Comparison of ENCODE assay signal across 16 cellular contexts in the genomic region with DNA sequence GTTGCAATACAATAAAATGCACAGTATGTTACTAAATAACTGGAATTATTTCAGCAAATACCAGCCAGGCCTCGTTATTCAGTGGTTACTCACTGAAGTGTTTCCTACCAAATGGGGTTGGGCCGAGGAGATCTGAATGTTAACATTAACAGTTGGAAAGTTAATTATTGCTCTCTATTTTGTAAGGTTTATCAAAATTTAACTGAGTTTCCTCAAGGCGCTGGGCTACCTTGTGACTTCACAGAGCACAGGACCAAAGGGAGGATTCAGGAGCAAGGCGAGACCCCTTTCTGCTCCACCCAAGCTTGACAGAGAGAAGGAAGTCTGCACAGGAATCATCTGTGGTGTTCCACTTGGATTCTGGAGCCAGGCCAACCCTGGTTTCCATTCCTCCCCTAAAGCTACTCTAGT. TPM values are rescaled to one million over a fixed set of nuclear protein-coding genes. Genes with fewer than 3 reads are reported as not detected.
DNase-seq lines count a peak whose midpoint lies in the region; ATAC-seq and TF ChIP-seq lines count a peak whose summit lies in the region.
"Had no signal": no experiment of that assay in that cellular context is flagged by ENCODE, and none has a peak within 500 bp of the region (broad histone marks: within the 10 kb centered on the region; RNA-seq: fewer than 3 reads in every experiment).

No MANE protein-coding gene starts in this region.

- TF ChIP-seq POLR2A in gastrocnemius medialis (IDR thresholded peaks at IDR 0.05): no peak

- H3K36me3 ChIP-seq in MG63 (no peaks in the 10 kb centered on the region), gastrocnemius medialis (no peaks in the 10 kb centered on the region)
- H3K36me3 ChIP-seq in effector memory CD4-positive, alpha-beta T cell (ENCODE audit: control insufficient read depth, insufficient read depth, low read length): no peaks in the 10 kb centered on the region

- peak overlapping the region; percentile 37 for H3K27ac ChIP-seq in epithelial cell of prostate
- no peak overlapping the region for H3K27ac ChIP-seq in effector memory CD4-positive, alpha-beta T cell (ENCODE audit: insufficient read depth, low read length, poor library complexity, severe bottlenecking)
- H3K27ac ChIP-seq in gastrocnemius medialis: peak overlapping the region in 1 of 4 donors; percentile 8

- in situ Hi-C loops in gastrocnemius medialis (cut with MboI; ENCODE audit: low sequenced_read_pairs in 4 of 4): loop anchor here in 1 of 4 donors (10.0 kb wide), 1 partner anchor 131 kb away; no protein-coding TSS in a partner anchor

- no peaks in the 10 kb centered on the region for H3K4me1 ChIP-seq in effector memory CD4-positive, alpha-beta T cell (ENCODE audit: control insufficient read depth, insufficient read depth, low read length, poor library complexity, severe bottlenecking)
- H3K4me1 ChIP-seq in gastrocnemius medialis: peaks cover 48 to 54% of the 10 kb centered on the region in 2 donors

- no peaks in the 10 kb centered on the region for H3K27me3 ChIP-seq in MG63
- H3K27me3 ChIP-seq in effector memory CD4-positive, alpha-beta T cell (replicated peaks; ENCODE audit: control insufficient read depth, insufficient read depth, low read length, poor library complexity, severe bottlenecking): no peaks in the 10 kb centered on the region
- no peaks in the 10 kb centered on the region for H3K27me3 ChIP-seq in gastrocnemius medialis

- no peak for ATAC-seq in gastrocnemius medialis

- intact Hi-C loops in gastrocnemius medialis (cut with DNase I; ENCODE audit: low total_unique reads): no loop called here

- H3K4me3 ChIP-seq in MG63 (no peak overlapping the region), gastrocnemius medialis (no peak overlapping the region)
- H3K4me3 ChIP-seq in effector memory CD4-positive, alpha-beta T cell (ENCODE audit: insufficient read depth, low read depth, low read length, poor library complexity, severe bottlenecking): no peak overlapping the region
- H3K4me3 ChIP-seq: lung had no signal

- no peak for TF ChIP-seq CTCF in gastrocnemius medialis (IDR thresholded peaks at IDR 0.05 in 4 of 5, conservative IDR thresholded peaks at IDR 0.05 in 1 of 5)

- peak; percentile 62 for DNase-seq in AG08395 (ENCODE audit: low spot score)
- peak; percentile 15 for DNase-seq in MG63
- no peak for DNase-seq in epithelial cell of prostate (ENCODE audit: low read depth, low spot score)
- DNase-seq in myocyte (ENCODE audit: low read depth): peak; percentile 16
- DNase-seq in stimulated activated CD8-positive, alpha-beta memory T cell treated with anti-CD3 and anti-CD28 coated beads, Interleukin-4, amount 100 ng/mL, for 48 hours: no peak
- DNase-seq in effector memory CD4-positive, alpha-beta T cell: no peak
- DNase-seq in gastrocnemius medialis: no peak
- no peak for DNase-seq in NCI-H2196 treated with DMSO at 0.1 percent for 48 hours (lab: John Stamatoyannopoulos, UW; ENCODE audit: unreplicated experiment)
- DNase-seq: activated CD4-positive, alpha-beta T cell treated with anti-CD3 and anti-CD28 coated beads, Interleukin-2, amount 10 ng/mL, durations not matched to agents 24 days and 14 days; activated T-cell treated with anti-CD3 and anti-CD28 coated beads, Interleukin-2, amount 50 U/mL, for 24 hours; DMS153; NCI-H1105; NCI-H446; nucleus accumbens had no signal

- no peaks in the 10 kb centered on the region for H3K9me3 ChIP-seq in MG63
- H3K9me3 ChIP-seq in effector memory CD4-positive, alpha-beta T cell (ENCODE audit: control insufficient read depth, low read length): no peaks in the 10 kb centered on the region
- H3K9me3 ChIP-seq in gastrocnemius medialis: no peaks in the 10 kb centered on the region

RNA-seq across cellular contexts. Expression of a gene that starts 21.6 kb away (rescaled TPM):
- total RNA-seq in MG63 (2014; rRNA removed; shearing (Covaris generic); ENCODE audit: low replicate concordance): not detected in 2 replicates
- total RNA-seq in myocyte: 1.0 and 5.1 TPM in 2 replicates
- polyA plus RNA-seq in myocyte (2012): 2.1 TPM
- total RNA-seq in gastrocnemius medialis: 10 to 100 TPM in 3 of 4 donors, 1 to 10 TPM in 1; 4.8 to 49.8 (median 13.4) TPM
- total RNA-seq: activated CD4-positive, alpha-beta T cell treated with anti-CD3 and anti-CD28 coated beads, Interleukin-2, amount 10 ng/mL, durations not matched to agents 24 days and 14 days; T-helper 1 cell treated with Interleukin-12 subunit alpha and Interleukin-12 subunit beta and Interleukin-4 antibody, amounts not matched to agents 30 ng/mL and 1 ng/mL, for 36 hours had no signal

Comparison
In these comparisons a context has a peak if more than half of its experiments do, and no peak if none do; other contexts are left out.
1. DNase-seq: peak in AG08395 (single experiment), MG63 (single experiment) and myocyte (single experiment); none in epithelial cell of prostate (single experiment), stimulated activated CD8-positive, alpha-beta memory T cell treated with anti-CD3 and anti-CD28 coated beads, Interleukin-4, amount 100 ng/mL, for 48 hours (single experiment), effector memory CD4-positive, alpha-beta T cell (0 of 3), gastrocnemius medialis (0 of 2) and NCI-H2196 treated with DMSO at 0.1 percent for 48 hours (single experiment).